ENCODE assay signal across 1 cellular context in genomic region chr4:39480902-39481695, GRCh38.
TF ChIP-seq lines count a peak whose summit lies in the region.

No MANE protein-coding gene starts in this region.

TF ChIP-seq in GM23338, 12 proteins besides CTCF, POLR2A, EP300 and RAD21 (continued from another document):
- no peak for TF ChIP-seq REST (IDR thresholded peaks at IDR 0.05; ENCODE audit: unreplicated experiment)
- no peak for TF ChIP-seq JUNB (IDR thresholded peaks at IDR 0.05; ENCODE audit: unreplicated experiment)
- TF ChIP-seq EZH2phosphoT487 (IDR thresholded peaks at IDR 0.05; ENCODE audit: unreplicated experiment): no peak
- no peak for TF ChIP-seq EZH2 (IDR thresholded peaks at IDR 0.05; ENCODE audit: low read depth, unreplicated experiment)
- TF ChIP-seq STAT1 (IDR thresholded peaks at IDR 0.05; ENCODE audit: unreplicated experiment): no peak
- TF ChIP-seq ZNF462 (CRISPR knock-in tag; IDR thresholded peaks at IDR 0.05): no peak
- no peak for TF ChIP-seq NANOG (IDR thresholded peaks at IDR 0.05; ENCODE audit: borderline replicate concordance)
- TF ChIP-seq ZNF331 (CRISPR knock-in tag; IDR thresholded peaks at IDR 0.05; ENCODE audit: low read depth): no peak
- TF ChIP-seq ETS1 (IDR thresholded peaks at IDR 0.05): no peak
- TF ChIP-seq POLR2AphosphoS5 (IDR thresholded peaks at IDR 0.05; ENCODE audit: low read depth): no peak
